18 cellular contexts compared by ENCODE assay signal in genomic region chr12:19003987-19004619, GRCh38.
DNase-seq lines count a peak whose midpoint lies in the region; ATAC-seq, FAIRE-seq and TF ChIP-seq lines count a peak whose summit lies in the region.
"Had no signal": no experiment of that assay in that cellular context is flagged by ENCODE, and none has a peak within 500 bp of the region (broad histone marks: within the 10 kb centered on the region; RNA-seq: fewer than 3 reads in every experiment).

No MANE protein-coding gene starts in this region.

- H2BK120ac ChIP-seq in H1 (replicated peaks; ENCODE audit: low read depth, low read length), result peak overlapping the region; percentile 30

- H3K23ac ChIP-seq in H1 (ENCODE audit: insufficient read length), result no peak overlapping the region

- H3K27ac ChIP-seq in HUES48 (ENCODE audit: low read depth, low read length), result peak overlapping the region; percentile 92
- peak overlapping the region; percentile 65 for H3K27ac ChIP-seq in H1 (ENCODE audit: low read depth, low read length)
- H3K27ac ChIP-seq in iPS-20b (ENCODE audit: low read length), result peak overlapping the region; percentile 41
- H3K27ac ChIP-seq in smooth muscle cell (ENCODE audit: low read depth), result no peak overlapping the region
- no peak overlapping the region for H3K27ac ChIP-seq in WERI-Rb-1
- H3K27ac ChIP-seq in pancreas, result no peak overlapping the region
- H3K27ac ChIP-seq: PC-9 had no signal

- H2BK5ac ChIP-seq in H1 (ENCODE audit: low read depth, low read length), result peak overlapping the region; percentile 89; the same call in 1 of the 2 replicates

- H3K27me3 ChIP-seq in HUES48 (ENCODE audit: control insufficient read depth, insufficient read depth, low read length) (no peaks in the 10 kb centered on the region), H1 (replicated peaks in 1 of 4; ENCODE audit: control insufficient read depth in 3 of 4, extremely low read depth in 1 of 4, insufficient read depth in 3 of 4, low read length in 3 of 4) (no peaks in the 10 kb centered on the region), iPS-20b (ENCODE audit: insufficient read depth, low read length) (no peaks in the 10 kb centered on the region), smooth muscle cell (ENCODE audit: low read depth) (no peaks in the 10 kb centered on the region), WERI-Rb-1 (ENCODE audit: insufficient read depth, low read depth, severe bottlenecking) (no peaks in the 10 kb centered on the region), pancreas (no peaks in the 10 kb centered on the region)
- H3K27me3 ChIP-seq: MG63 had no signal

- no peaks in the 10 kb centered on the region for H3K23me2 ChIP-seq in H1 (ENCODE audit: low read depth, low read length)

- H4K8ac ChIP-seq in H1 (ENCODE audit: extremely low read depth, insufficient read depth, low read length), result no peak overlapping the region

- H4K5ac ChIP-seq in H1 (ENCODE audit: insufficient read length, low read depth, low read length), result peak overlapping the region; percentile 46

- H3K4ac ChIP-seq in H1 (replicated peaks; ENCODE audit: insufficient read length, low read depth, low read length), result peak overlapping the region; percentile 3

- CTCF ChIA-PET in H1 (lab: Charles Lee; ENCODE audit: partially characterized antibody), result interaction anchor here (0.6 to 0.7 kb wide), 2 partner anchors 119 to 175 kb away, joined by 3 read pairs; no protein-coding TSS in a partner anchor

- no peak overlapping the region for H2BK20ac ChIP-seq in H1 (ENCODE audit: low read length)

- H3K79me1 ChIP-seq in H1 (ENCODE audit: low read depth, low read length), result no peaks in the 10 kb centered on the region

- H3K79me2 ChIP-seq in H1 (ENCODE audit: control insufficient read depth in 1 of 2, insufficient read depth in 2 of 2, low read length in 2 of 2), result no peaks in the 10 kb centered on the region
- no peaks in the 10 kb centered on the region for H3K79me2 ChIP-seq in smooth muscle cell (ENCODE audit: low read depth)

- peak; percentile 97 for FAIRE-seq in H1 (lab: Jason Lieb, UNC)
- no peak for FAIRE-seq in pancreas (lab: Jason Lieb, UNC)

- 0 out of 2 replicates have a peak overlapping the region, but pooled peaks have one; percentile 9 for H2AFZ ChIP-seq in H1 (ENCODE audit: low read length)
- H2AFZ ChIP-seq in smooth muscle cell (ENCODE audit: low read depth), result peak overlapping the region; percentile 8
- H2AFZ ChIP-seq: PC-9 had no signal

- H4K91ac ChIP-seq in H1 (replicated peaks; ENCODE audit: insufficient read length, low read length), result peak overlapping the region; percentile 75

- H2AK5ac ChIP-seq in H1 (ENCODE audit: low read depth, low read length), result peak overlapping the region; percentile 18; the same call in 1 of the 2 replicates

- H3K9me3 ChIP-seq in HUES48 (ENCODE audit: control insufficient read depth, insufficient read depth, low read length) (no peaks in the 10 kb centered on the region), H1 (ENCODE audit: insufficient read depth in 2 of 2, low read depth in 1 of 2, low read length in 1 of 2) (no peaks in the 10 kb centered on the region), iPS-20b (ENCODE audit: insufficient read depth, low read depth, low read length) (no peaks in the 10 kb centered on the region), smooth muscle cell (replicated peaks; ENCODE audit: low read depth) (no peaks in the 10 kb centered on the region), WERI-Rb-1 (ENCODE audit: severe bottlenecking) (no peaks in the 10 kb centered on the region), pancreas (no peaks in the 10 kb centered on the region)
- H3K9me3 ChIP-seq: MG63 had no signal

- H3K4me3 ChIP-seq in HUES48 (ENCODE audit: low read depth, low read length) (peak overlapping the region; percentile 30), H1 (ENCODE audit: extremely low read depth in 1 of 4, insufficient read depth in 2 of 4, low read depth in 3 of 4, low read length in 4 of 4) (peak overlapping the region in 1 of 4 experiments; percentile 35; a peak in 1 of 8 replicates), iPS-20b (ENCODE audit: low read length) (peak overlapping the region; percentile 44), smooth muscle cell (no peak overlapping the region), WERI-Rb-1 (ENCODE audit: low read depth, low read length) (no peak overlapping the region), pancreas (no peak overlapping the region)
- H3K4me3 ChIP-seq: MG63, PC-9 had no signal

- H3K56ac ChIP-seq in H1 (replicated peaks; ENCODE audit: insufficient read length, low read depth, low read length), result no peak overlapping the region

- H3K4me2 ChIP-seq in H1 (ENCODE audit: insufficient read depth in 1 of 2, low read depth in 2 of 2, low read length in 2 of 2) (peak overlapping the region; percentile 54 to 66), smooth muscle cell (no peak overlapping the region)
- H3K4me2 ChIP-seq: PC-9 had no signal

- no peaks in the 10 kb centered on the region for H3F3A ChIP-seq in smooth muscle cell (ENCODE audit: low read depth)

- DNase-seq in H1 (ENCODE audit: low read depth in 1 of 2, low spot score in 2 of 2), result peak in 1 of 2 experiments; percentile 49
- DNase-seq in smooth muscle cell (lab: John Stamatoyannopoulos, UW; ENCODE audit: unreplicated experiment), result no peak
- DNase-seq in SKM-1 (lab: John Stamatoyannopoulos, UW; ENCODE audit: unreplicated experiment), result no peak
- DNase-seq in WERI-Rb-1, result no peak
- no peak for DNase-seq in pancreas
- DNase-seq: COR-L47, DMS153, IMR-90, Karpas-422, MG63, NCI-H1092, NCI-H146, NCI-H2081 treated with DMSO at 0.1 percent for 48 hours, NCI-H510A, NCI-H774, PC-9 had no signal

- H3K18ac ChIP-seq in H1 (ENCODE audit: extremely low read depth, low read length), result peak overlapping the region; percentile 63

- WGBS in H1 (ENCODE audit: extremely low coverage in 1 of 2, insufficient coverage in 1 of 2, insufficient read length in 1 of 2, insufficient replicate concordance in 2 of 2, low coverage in 1 of 2, low lambda C conversion rate in 2 of 2, missing lambda C conversion rate in 1 of 2), 2 experiments, result 13% methylated on average over 4 of the region's 4 CpGs; no CpG with 5 or more reads in 1 of the 2 experiments
- WGBS in smooth muscle cell (ENCODE audit: low lambda C conversion rate), result 57% methylated on average over 4 of the region's 4 CpGs
- 88 to 97% methylated on average over 4 of the region's 4 CpGs for WGBS in pancreas, 2 donors

- no peak overlapping the region for H2BK15ac ChIP-seq in H1 (ENCODE audit: low read length)

- H4K20me1 ChIP-seq in H1 (replicated peaks in 1 of 2; ENCODE audit: control insufficient read depth in 1 of 2, insufficient read depth in 2 of 2, low read length in 2 of 2) (no peaks in the 10 kb centered on the region), smooth muscle cell (ENCODE audit: low read depth) (no peaks in the 10 kb centered on the region)

- H2BK12ac ChIP-seq in H1 (ENCODE audit: low read depth, low read length), result peak overlapping the region; percentile 45

- peaks cover 61% of the 10 kb centered on the region for H3K4me1 ChIP-seq in HUES48 (ENCODE audit: control insufficient read depth, insufficient read depth, low read length)
- peaks cover 5 to 34% (median 21%) of the 10 kb centered on the region in 4 experiments; a peak in 6 of 7 replicates for H3K4me1 ChIP-seq in H1 (replicated peaks in 1 of 4; ENCODE audit: control insufficient read depth in 3 of 4, insufficient read depth in 4 of 4, low read length in 3 of 4)
- H3K4me1 ChIP-seq in iPS-20b (ENCODE audit: insufficient read depth, low read length), result peaks cover 44% of the 10 kb centered on the region
- peaks cover 48% of the 10 kb centered on the region for H3K4me1 ChIP-seq in smooth muscle cell (ENCODE audit: low read depth)
- no peaks in the 10 kb centered on the region for H3K4me1 ChIP-seq in pancreas

- no peak; a peak in 1 of 4 replicates for TF ChIP-seq RAD21 in H1 (IDR thresholded peaks at IDR 0.05 in 1 of 2, conservative IDR thresholded peaks at IDR 0.05 in 1 of 2; ENCODE audit: low read depth in 2 of 2, low read length in 2 of 2)

- peak in 1 of 2 experiments; percentile 22; a peak in 1 of 3 replicates for TF ChIP-seq EP300 in H1 (IDR thresholded peaks at IDR 0.05; ENCODE audit: borderline replicate concordance in 1 of 2, low read depth in 2 of 2, low read length in 2 of 2)

- intact Hi-C loops in pancreas (cut with DNase I), result no loop called here

- no peak for TF ChIP-seq CTCF in H1 (IDR thresholded peaks at IDR 0.05; ENCODE audit: control extremely low read depth in 1 of 3, insufficient read depth in 1 of 3, low read depth in 1 of 3, low read length in 3 of 3)
- no peak for TF ChIP-seq CTCF in smooth muscle cell (IDR thresholded peaks at IDR 0.05; ENCODE audit: borderline replicate concordance, insufficient read depth, poor library complexity, severe bottlenecking)
- no peak for TF ChIP-seq CTCF in WERI-Rb-1 (IDR thresholded peaks at IDR 0.05; ENCODE audit: low read depth, low read length)
- no peak for TF ChIP-seq CTCF in pancreas (IDR thresholded peaks at IDR 0.05)

- TF ChIP-seq POLR2A in H1 (IDR thresholded peaks at IDR 0.05; ENCODE audit: control extremely low read depth in 1 of 2, low read depth in 2 of 2, low read length in 2 of 2), result 0 out of 3 replicates have a peak, but pooled peaks of 1 of the 2 experiments have one; percentile 34

- H3K36me3 ChIP-seq in HUES48 (ENCODE audit: control insufficient read depth, insufficient read depth, low read length), result no peaks in the 10 kb centered on the region
- no peaks in the 10 kb centered on the region for H3K36me3 ChIP-seq in H1 (ENCODE audit: control insufficient read depth in 2 of 4, insufficient read depth in 4 of 4, low read length in 3 of 4)
- H3K36me3 ChIP-seq in iPS-20b (ENCODE audit: insufficient read depth, low read depth, low read length), result no peaks in the 10 kb centered on the region
- H3K36me3 ChIP-seq in smooth muscle cell (ENCODE audit: low read depth), result no peaks in the 10 kb centered on the region
- no peaks in the 10 kb centered on the region for H3K36me3 ChIP-seq in WERI-Rb-1
- no peaks in the 10 kb centered on the region for H3K36me3 ChIP-seq in pancreas
- H3K36me3 ChIP-seq: MG63 had no signal

- POLR2A ChIA-PET in H1 (lab: Charles Lee; ENCODE audit: partially characterized antibody), result interaction anchor here (0.6 to 1.5 kb wide), 5 partner anchors 12 to 247 kb away, joined by 3 to 6 read pairs (median 3); no protein-coding TSS in a partner anchor

- H3K14ac ChIP-seq in H1 (ENCODE audit: insufficient read length), result no peak overlapping the region

- no peak for ATAC-seq in pancreas

- H3K9ac ChIP-seq in HUES48 (ENCODE audit: low read depth, low read length) (peak overlapping the region; percentile 52), H1 (replicated peaks in 1 of 4; ENCODE audit: extremely low read depth in 1 of 4, low read depth in 3 of 4, low read length in 3 of 4) (no peak overlapping the region; a peak in 2 of 7 replicates), iPS-20b (ENCODE audit: low read depth, low read length) (peak overlapping the region; percentile 68), smooth muscle cell (ENCODE audit: low read depth) (no peak overlapping the region)

TF ChIP-seq in H1, 55 proteins besides CTCF, POLR2A, EP300 and RAD21 (continues in another document):
- TF ChIP-seq SP1 (IDR thresholded peaks at IDR 0.05; ENCODE audit: low read depth, low read length), result 0 out of 2 replicates have a peak, but pooled peaks have one; percentile 25
- TF ChIP-seq BCL11A (IDR thresholded peaks at IDR 0.05; ENCODE audit: low read depth in 2 of 2, low read length in 2 of 2), result no peak
- TF ChIP-seq NRF1 (IDR thresholded peaks at IDR 0.05; ENCODE audit: low read depth, low read length), result no peak
- no peak for TF ChIP-seq SIRT6 (IDR thresholded peaks at IDR 0.05; ENCODE audit: low read length)

Comparison
In these comparisons a context has a peak if more than half of its experiments do, and no peak if none do; other contexts are left out.
1. H3K27ac ChIP-seq: peak in HUES48 (single experiment), H1 (single experiment) and iPS-20b (single experiment); none in smooth muscle cell (single experiment), WERI-Rb-1 (single experiment) and pancreas (0 of 4).
2. H3K4me3 ChIP-seq: peak in HUES48 (single experiment) and iPS-20b (single experiment); none in smooth muscle cell (single experiment), WERI-Rb-1 (single experiment) and pancreas (0 of 4).
3. H3K9ac ChIP-seq: peak in HUES48 (single experiment) and iPS-20b (single experiment); none in H1 (0 of 4) and smooth muscle cell (single experiment).